1 cellular context compared by ENCODE assay signal in the genomic region with DNA sequence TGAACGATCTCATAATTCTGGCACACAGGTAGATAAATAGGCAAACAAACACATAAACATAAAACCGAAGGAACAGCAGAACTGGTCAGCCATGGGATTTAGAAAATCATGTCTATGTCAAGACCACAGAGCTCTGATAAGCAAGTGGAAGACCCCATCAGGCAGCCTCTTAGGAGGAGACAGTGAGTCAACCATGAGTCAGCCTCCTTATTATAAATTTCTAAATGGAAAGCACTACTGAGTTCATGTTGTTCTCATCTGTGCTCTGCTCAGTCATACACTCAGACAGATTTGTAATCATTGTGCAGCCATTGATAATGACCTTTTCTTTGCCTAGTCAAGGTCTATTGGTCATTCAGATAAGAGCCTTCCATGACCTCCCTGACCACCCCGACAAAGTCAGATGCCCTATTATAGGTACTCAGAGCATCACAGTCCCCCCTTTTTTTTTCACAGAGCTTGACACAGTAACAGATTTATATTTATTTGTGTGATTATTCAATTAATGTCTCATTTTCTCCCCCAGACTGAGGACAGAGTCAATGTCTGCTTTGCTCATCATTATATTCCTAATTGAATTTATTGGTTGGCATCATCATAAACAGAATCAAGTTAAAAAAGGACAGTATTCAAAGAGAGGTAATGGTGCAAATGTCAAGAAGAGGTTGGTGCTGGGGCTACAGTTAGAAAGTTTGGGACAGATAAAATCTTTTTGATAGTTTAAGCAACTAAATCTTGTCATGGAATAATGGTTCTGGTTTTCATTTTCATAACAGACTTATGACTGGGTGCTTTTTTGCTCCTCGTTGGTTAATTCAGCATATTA.
TF ChIP-seq lines count a peak whose summit lies in the region.

No MANE protein-coding gene starts in this region.

TF ChIP-seq in SK-N-SH treated with all-trans-retinoic acid at 6 μM for 48 hours, 23 proteins besides CTCF, POLR2A, EP300 and RAD21 (continued from another document):
- TF ChIP-seq PPARA (CRISPR knock-in tag; IDR thresholded peaks at IDR 0.05; ENCODE audit: borderline replicate concordance) (0 out of 2 replicates have a peak, but pooled peaks have one; percentile 43), OSR1 (CRISPR knock-in tag; IDR thresholded peaks at IDR 0.05) (no peak), ZC3H10 (CRISPR knock-in tag; IDR thresholded peaks at IDR 0.05) (0 out of 2 replicates have a peak, but pooled peaks have one; percentile 70), ZFP3 (CRISPR knock-in tag; IDR thresholded peaks at IDR 0.05) (no peak), SNAI2 (CRISPR knock-in tag; IDR thresholded peaks at IDR 0.05) (peak; percentile 71; the same call in 1 of the 2 replicates), ARNTL (CRISPR knock-in tag; IDR thresholded peaks at IDR 0.05; ENCODE audit: borderline replicate concordance, low read depth) (no peak), ZNF8 (CRISPR knock-in tag; IDR thresholded peaks at IDR 0.05) (peak; percentile 49; the same call in 1 of the 2 replicates), ZNF565 (CRISPR knock-in tag; conservative IDR thresholded peaks at IDR 0.05; ENCODE audit: low read depth) (no peak), CSDC2 (CRISPR knock-in tag; IDR thresholded peaks at IDR 0.05) (no peak), TCF4 (CRISPR knock-in tag; IDR thresholded peaks at IDR 0.05; ENCODE audit: borderline replicate concordance) (peak; percentile 80), BACH2 (CRISPR knock-in tag; IDR thresholded peaks at IDR 0.05; ENCODE audit: borderline replicate concordance) (no peak), ZFP30 (CRISPR knock-in tag; IDR thresholded peaks at IDR 0.05) (no peak), ZNF70 (CRISPR knock-in tag; IDR thresholded peaks at IDR 0.05) (no peak), RARB (CRISPR knock-in tag; IDR thresholded peaks at IDR 0.05) (peak; percentile 63; the same call in 1 of the 2 replicates), ISL1 (CRISPR knock-in tag; IDR thresholded peaks at IDR 0.05) (peak; percentile 96)
- TF ChIP-seq, protein P1, sequence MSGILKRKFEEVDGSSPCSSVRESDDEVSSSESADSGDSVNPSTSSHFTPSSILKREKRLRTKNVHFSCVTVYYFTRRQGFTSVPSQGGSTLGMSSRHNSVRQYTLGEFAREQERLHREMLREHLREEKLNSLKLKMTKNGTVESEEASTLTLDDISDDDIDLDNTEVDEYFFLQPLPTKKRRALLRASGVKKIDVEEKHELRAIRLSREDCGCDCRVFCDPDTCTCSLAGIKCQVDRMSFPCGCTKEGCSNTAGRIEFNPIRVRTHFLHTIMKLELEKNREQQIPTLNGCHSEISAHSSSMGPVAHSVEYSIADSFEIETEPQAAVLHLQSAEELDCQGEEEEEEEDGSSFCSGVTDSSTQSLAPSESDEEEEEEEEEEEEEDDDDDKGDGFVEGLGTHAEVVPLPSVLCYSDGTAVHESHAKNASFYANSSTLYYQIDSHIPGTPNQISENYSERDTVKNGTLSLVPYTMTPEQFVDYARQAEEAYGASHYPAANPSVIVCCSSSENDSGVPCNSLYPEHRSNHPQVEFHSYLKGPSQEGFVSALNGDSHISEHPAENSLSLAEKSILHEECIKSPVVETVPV (CRISPR knock-in tag; IDR thresholded peaks at IDR 0.05) = 0 out of 2 replicates have a peak, but pooled peaks have one; percentile 25
- TF ChIP-seq, protein P2, sequence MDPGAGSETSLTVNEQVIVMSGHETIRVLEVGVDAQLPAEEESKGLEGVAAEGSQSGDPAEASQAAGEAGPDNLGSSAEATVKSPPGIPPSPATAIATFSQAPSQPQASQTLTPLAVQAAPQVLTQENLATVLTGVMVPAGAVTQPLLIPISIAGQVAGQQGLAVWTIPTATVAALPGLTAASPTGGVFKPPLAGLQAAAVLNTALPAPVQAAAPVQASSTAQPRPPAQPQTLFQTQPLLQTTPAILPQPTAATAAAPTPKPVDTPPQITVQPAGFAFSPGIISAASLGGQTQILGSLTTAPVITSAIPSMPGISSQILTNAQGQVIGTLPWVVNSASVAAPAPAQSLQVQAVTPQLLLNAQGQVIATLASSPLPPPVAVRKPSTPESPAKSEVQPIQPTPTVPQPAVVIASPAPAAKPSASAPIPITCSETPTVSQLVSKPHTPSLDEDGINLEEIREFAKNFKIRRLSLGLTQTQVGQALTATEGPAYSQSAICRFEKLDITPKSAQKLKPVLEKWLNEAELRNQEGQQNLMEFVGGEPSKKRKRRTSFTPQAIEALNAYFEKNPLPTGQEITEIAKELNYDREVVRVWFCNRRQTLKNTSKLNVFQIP (CRISPR knock-in tag; IDR thresholded peaks at IDR 0.05; ENCODE audit: borderline replicate concordance, low read depth) = peak; percentile 15; the same call in 1 of the 2 replicates
- TF ChIP-seq, protein P3, sequence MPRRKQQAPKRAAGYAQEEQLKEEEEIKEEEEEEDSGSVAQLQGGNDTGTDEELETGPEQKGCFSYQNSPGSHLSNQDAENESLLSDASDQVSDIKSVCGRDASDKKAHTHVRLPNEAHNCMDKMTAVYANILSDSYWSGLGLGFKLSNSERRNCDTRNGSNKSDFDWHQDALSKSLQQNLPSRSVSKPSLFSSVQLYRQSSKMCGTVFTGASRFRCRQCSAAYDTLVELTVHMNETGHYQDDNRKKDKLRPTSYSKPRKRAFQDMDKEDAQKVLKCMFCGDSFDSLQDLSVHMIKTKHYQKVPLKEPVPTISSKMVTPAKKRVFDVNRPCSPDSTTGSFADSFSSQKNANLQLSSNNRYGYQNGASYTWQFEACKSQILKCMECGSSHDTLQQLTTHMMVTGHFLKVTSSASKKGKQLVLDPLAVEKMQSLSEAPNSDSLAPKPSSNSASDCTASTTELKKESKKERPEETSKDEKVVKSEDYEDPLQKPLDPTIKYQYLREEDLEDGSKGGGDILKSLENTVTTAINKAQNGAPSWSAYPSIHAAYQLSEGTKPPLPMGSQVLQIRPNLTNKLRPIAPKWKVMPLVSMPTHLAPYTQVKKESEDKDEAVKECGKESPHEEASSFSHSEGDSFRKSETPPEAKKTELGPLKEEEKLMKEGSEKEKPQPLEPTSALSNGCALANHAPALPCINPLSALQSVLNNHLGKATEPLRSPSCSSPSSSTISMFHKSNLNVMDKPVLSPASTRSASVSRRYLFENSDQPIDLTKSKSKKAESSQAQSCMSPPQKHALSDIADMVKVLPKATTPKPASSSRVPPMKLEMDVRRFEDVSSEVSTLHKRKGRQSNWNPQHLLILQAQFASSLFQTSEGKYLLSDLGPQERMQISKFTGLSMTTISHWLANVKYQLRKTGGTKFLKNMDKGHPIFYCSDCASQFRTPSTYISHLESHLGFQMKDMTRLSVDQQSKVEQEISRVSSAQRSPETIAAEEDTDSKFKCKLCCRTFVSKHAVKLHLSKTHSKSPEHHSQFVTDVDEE (CRISPR knock-in tag; IDR thresholded peaks at IDR 0.05) = peak; percentile 82
